In the genomic region with DNA sequence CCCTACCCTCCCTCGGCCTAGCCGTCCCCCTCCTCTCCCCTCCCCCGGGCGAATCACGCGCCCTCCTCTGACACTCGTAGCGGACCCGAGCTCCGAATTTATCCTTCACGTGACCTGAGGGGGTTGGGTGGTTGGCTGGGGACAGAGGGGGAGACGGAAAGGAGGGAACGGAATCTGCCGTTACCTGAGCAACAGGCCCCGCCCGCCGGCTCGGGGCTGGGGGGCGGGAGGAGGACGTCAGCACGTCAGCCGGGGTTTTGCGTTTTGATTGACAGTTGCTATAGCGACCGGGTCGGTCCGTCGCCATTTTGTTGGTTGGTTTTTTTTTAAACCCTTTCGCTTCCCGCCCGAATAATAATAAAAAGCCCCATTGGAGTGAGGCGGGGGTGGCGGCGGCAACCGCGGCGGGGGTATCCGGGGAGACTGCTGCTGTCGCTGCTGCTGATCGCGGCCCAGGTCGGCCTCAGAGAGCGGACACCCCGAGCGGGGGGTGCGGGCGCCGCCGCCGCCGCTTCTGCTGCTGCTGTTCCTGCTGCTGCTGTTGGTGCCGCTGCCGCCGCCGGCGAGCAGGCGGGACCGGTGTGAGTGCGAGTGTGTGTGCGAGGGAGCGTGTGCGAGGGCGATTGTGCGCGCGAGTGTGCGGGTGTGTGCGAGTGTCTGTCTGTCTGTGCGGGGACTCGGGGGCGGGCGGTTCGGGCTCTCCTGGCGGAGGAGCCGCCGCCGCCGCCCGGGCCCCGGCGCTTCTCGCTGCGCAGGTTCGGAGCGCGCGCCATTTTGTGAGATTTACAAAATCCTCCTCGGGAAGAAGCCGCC, we compare ENCODE assay signal across 8 cellular contexts. TPM values are rescaled to one million over a fixed set of nuclear protein-coding genes. Genes with fewer than 3 reads are reported as not detected.
A peak's percentile ranks its signal among the peaks of the same experiment; 100 is the strongest.
DNase-seq lines count a peak whose midpoint lies in the region; ATAC-seq, FAIRE-seq and TF ChIP-seq lines count a peak whose summit lies in the region.

TSS of gene DYRK1A (plus strand) at position 286 of the 813 bp plus-strand sequence. CDS start 53,602 bp downstream, outside the sequence.

- H3K4me3 Mint-ChIP-seq in chondrocyte (ENCODE audit: unreplicated experiment), result peak within 1 kb of the TSS; percentile 97

- peaks cover 43% of the 10 kb centered on the region for H3K4me1 Mint-ChIP-seq in chondrocyte (ENCODE audit: low read depth)

- H3K9ac ChIP-seq in kidney (ENCODE audit: low read length in 2 of 2), result peak within 1 kb of the TSS; percentile 99

- FAIRE-seq in kidney (lab: Jason Lieb, UNC), result peak; percentile 30

- peak; percentile 74 for TF ChIP-seq POLR2A in GM19193 (IDR thresholded peaks at IDR 0.05; ENCODE audit: extremely low read depth, insufficient read depth, insufficient read length)

- peaks cover 6 to 16% of the 10 kb centered on the region in 2 donors for H3K4me1 ChIP-seq in kidney (ENCODE audit: control insufficient read depth in 1 of 2, insufficient read depth in 1 of 2, low read depth in 1 of 2, low read length in 2 of 2)

- peak; percentile 45 for TF ChIP-seq CTCF in chondrocyte (IDR thresholded peaks at IDR 0.05)
- TF ChIP-seq CTCF in kidney (IDR thresholded peaks at IDR 0.05; ENCODE audit: borderline replicate concordance, extremely low read depth, insufficient read depth), result no peak

- peak within 1 kb of the TSS; percentile 99 to 100 for H3K27ac ChIP-seq in kidney (ENCODE audit: low read depth in 2 of 2, low read length in 2 of 2)

- peaks cover 1% of the 10 kb centered on the region for H3K36me3 Mint-ChIP-seq in chondrocyte (ENCODE audit: low read depth)

- H3K27ac Mint-ChIP-seq in chondrocyte (ENCODE audit: unreplicated experiment), result peak within 1 kb of the TSS; percentile 100

- DNase-seq in AML-193 (lab: John Stamatoyannopoulos, UW) (peak; percentile 91 to 92), NCI-H510A treated with DMSO at 0.1 percent for 48 hours (lab: John Stamatoyannopoulos, UW) (peak; percentile 92), chondrocyte (ENCODE audit: low spot score) (peak; percentile 99), kidney (peak; percentile 99)
- DNase-seq in activated CD4-positive, alpha-beta T cell treated with anti-CD3 and anti-CD28 coated beads for 24 hours (ENCODE audit: low read depth in 2 of 2), result peak; percentile 91 to 97
- DNase-seq in stimulated activated CD4-positive, alpha-beta T cell treated with anti-CD3 and anti-CD28 coated beads, Interleukin-15, amount 100 ng/mL, for 24 hours, result peak; percentile 97

- no peaks in the 10 kb centered on the region for H3K36me3 ChIP-seq in kidney (ENCODE audit: control insufficient read depth in 1 of 2, insufficient read depth in 2 of 2, low read length in 2 of 2)

- H3K4me3 ChIP-seq in kidney (ENCODE audit: low read length in 2 of 2), result peak within 1 kb of the TSS; percentile 92 to 94

- intact Hi-C loops in kidney (cut with DNase I), result loop anchor here (10.0 kb wide), 1 partner anchor 92 kb away; no protein-coding TSS in a partner anchor

- no peaks in the 10 kb centered on the region for H3K9me3 ChIP-seq in kidney (ENCODE audit: control insufficient read depth in 1 of 2, low read length in 2 of 2)

- no peaks in the 10 kb centered on the region for H3K9me3 Mint-ChIP-seq in chondrocyte (ENCODE audit: low read depth)

- no peaks in the 10 kb centered on the region for H3K27me3 Mint-ChIP-seq in chondrocyte (ENCODE audit: low read depth)

- peak; percentile 63 for ATAC-seq in HG03439 (IDR thresholded peaks at IDR 0.05; ENCODE audit: unreplicated experiment)

RNA-seq across cellular contexts. Expression of gene DYRK1A, which starts in this region (rescaled TPM):
- 48.6 to 51.2 TPM (median 50.3 TPM) in 3 replicates for total RNA-seq in chondrocyte
- total RNA-seq in kidney, result 78.0 TPM
- polyA plus RNA-seq in kidney (ENCODE audit: insufficient read depth, low read depth, low replicate concordance), result 14.5 TPM

Comparison
In these comparisons a context has a peak if more than half of its experiments do, and no peak if none do; other contexts are left out.
1. Peak in every context shown above with its lines: DNase-seq, ATAC-seq, H3K4me3 ChIP-seq and H3K27ac ChIP-seq.